ENCODE assay signal across 27 cellular contexts in the genomic region with DNA sequence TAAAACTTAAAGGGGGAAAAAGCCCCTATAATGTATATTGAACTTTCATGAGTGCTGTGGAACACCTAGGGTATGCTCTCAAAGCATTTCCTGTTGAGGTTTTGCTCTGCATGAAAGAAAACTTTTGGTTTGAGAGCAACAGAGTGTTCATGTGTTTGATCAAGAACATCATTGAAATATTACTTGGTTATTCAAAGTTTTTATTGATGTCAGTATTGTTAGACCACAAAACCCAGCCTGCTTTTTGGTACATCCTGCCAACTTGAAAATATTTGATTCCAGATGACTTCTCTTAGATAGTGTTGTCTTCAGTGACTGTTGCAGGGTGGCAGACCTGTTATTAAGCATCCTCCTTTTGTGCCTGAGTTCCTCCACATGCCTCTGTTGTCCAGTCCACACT.
A peak's percentile ranks its signal among the peaks of the same experiment; 100 is the strongest.
DNase-seq lines count a peak whose midpoint lies in the region; ATAC-seq and TF ChIP-seq lines count a peak whose summit lies in the region.
"Had no signal": no experiment of that assay in that cellular context is flagged by ENCODE, and none has a peak within 500 bp of the region (broad histone marks: within the 10 kb centered on the region; RNA-seq: fewer than 3 reads in every experiment).

No MANE protein-coding gene starts in this region.

- no peak overlapping the region for H3K4me3 Mint-ChIP-seq in activated naive CD8-positive, alpha-beta T cell treated with anti-CD3 and anti-CD28 coated beads for 36 hours
- H3K4me3 Mint-ChIP-seq: HFFc6, memory B cell had no signal

- H3F3A ChIP-seq in Loucy (ENCODE audit: low read depth): no peaks in the 10 kb centered on the region; the same call in 1 of the 2 replicates

- H3K27ac Mint-ChIP-seq in activated naive CD8-positive, alpha-beta T cell treated with anti-CD3 and anti-CD28 coated beads for 36 hours: peak overlapping the region; percentile 73
- H3K27ac Mint-ChIP-seq: HFFc6, memory B cell had no signal

- H3K4me3 ChIP-seq in Loucy (ENCODE audit: low read length, poor library complexity, severe bottlenecking) (no peak overlapping the region), neuronal stem cell (ENCODE audit: low read length in 2 of 2) (no peak overlapping the region), OCI-LY7 (ENCODE audit: low read depth, low read length, poor library complexity, severe bottlenecking) (no peak overlapping the region)
- H3K4me3 ChIP-seq: A549, breast epithelium, GM23248, heart right ventricle, right atrium auricular region, upper lobe of left lung had no signal

- H2AK5ac ChIP-seq in neuronal stem cell (ENCODE audit: low read depth, low read length): no peak overlapping the region

- H2BK5ac ChIP-seq in neuronal stem cell (ENCODE audit: low read length): no peak overlapping the region

- H3K36me3 ChIP-seq in Loucy (ENCODE audit: insufficient read depth, low read length): peaks cover 13% of the 10 kb centered on the region; the same call in 1 of the 2 replicates
- H3K36me3 ChIP-seq in neuronal stem cell (replicated peaks in 1 of 2; ENCODE audit: control insufficient read depth in 2 of 2, insufficient read depth in 2 of 2, low read length in 2 of 2): peaks cover 9 to 87% of the 10 kb centered on the region in 2 donors
- H3K36me3 ChIP-seq in OCI-LY7 (ENCODE audit: insufficient read depth, low read length): 0 out of 2 replicates have a peak, but pooled peaks cover 4% of the 10 kb centered on the region
- H3K36me3 ChIP-seq: BE2C, breast epithelium had no signal

- H3K4ac ChIP-seq in neuronal stem cell (ENCODE audit: low read length): no peak overlapping the region

- H4K8ac ChIP-seq in neuronal stem cell (ENCODE audit: low read depth, low read length): no peak overlapping the region

- CTCF ChIA-PET in OCI-LY7 (lab: Charles Lee; ENCODE audit: unreplicated experiment): no interaction called here

- no peak for ATAC-seq in GM19463 (IDR thresholded peaks at IDR 0.05; ENCODE audit: unreplicated experiment)
- ATAC-seq: A549, heart right ventricle, left colon had no signal

- BruUV-seq in OCI-LY7 (replicated peaks; lab: Mats Ljungman, UMichigan): no TSS peak

- H2BK120ac ChIP-seq in neuronal stem cell (ENCODE audit: low read depth, low read length): no peak overlapping the region

- H3K36me3 Mint-ChIP-seq in activated naive CD8-positive, alpha-beta T cell treated with anti-CD3 and anti-CD28 coated beads for 36 hours: peaks cover 14% of the 10 kb centered on the region

- intact Hi-C loops in OCI-LY7 (cut with micrococcal nuclease; ENCODE audit: unreplicated experiment): loop anchor here (5.0 kb wide), 1 partner anchor 37 kb away; no protein-coding TSS in a partner anchor

- H3K9me3 ChIP-seq in Loucy (ENCODE audit: insufficient read depth, low read depth, low read length) (no peaks in the 10 kb centered on the region), neuronal stem cell (replicated peaks in 1 of 2; ENCODE audit: control insufficient read depth in 2 of 2, insufficient read depth in 1 of 2, low read depth in 1 of 2, low read length in 2 of 2) (no peaks in the 10 kb centered on the region), OCI-LY7 (ENCODE audit: low read length) (no peaks in the 10 kb centered on the region)
- H3K9me3 ChIP-seq: A549, BE2C, breast epithelium, heart right ventricle, right atrium auricular region, upper lobe of left lung had no signal

- H2AFZ ChIP-seq in Loucy (ENCODE audit: low read length): no peak overlapping the region
- no peak overlapping the region for H2AFZ ChIP-seq in neuronal stem cell (ENCODE audit: low read length)
- H2AFZ ChIP-seq in OCI-LY7 (ENCODE audit: low read length): no peak overlapping the region
- H2AFZ ChIP-seq: GM23248 had no signal

- no peak overlapping the region for H2BK15ac ChIP-seq in neuronal stem cell (ENCODE audit: low read length)

- H3K79me2 ChIP-seq in Loucy (ENCODE audit: insufficient read depth, low read length) (no peaks in the 10 kb centered on the region), OCI-LY7 (ENCODE audit: insufficient read depth, low read depth, low read length) (no peaks in the 10 kb centered on the region)

- H3K9me2 ChIP-seq in Loucy (replicated peaks; ENCODE audit: low read depth, low read length): no peaks in the 10 kb centered on the region
- H3K9me2 ChIP-seq in OCI-LY7 (ENCODE audit: insufficient read depth, low read length): no peaks in the 10 kb centered on the region

- peak; percentile 4 for DNase-seq in activated CD8-positive, alpha-beta memory T cell treated with anti-CD3 and anti-CD28 coated beads, Interleukin-2, amount 50 U/mL, for 1 hour (ENCODE audit: extremely low read depth)
- no peak for DNase-seq in activated CD8-positive, alpha-beta memory T cell treated with anti-CD3 and anti-CD28 coated beads, Interleukin-2, amount 50 U/mL, for 4 hours
- DNase-seq in activated naive CD8-positive, alpha-beta T cell treated with anti-CD3 and anti-CD28 coated beads for 36 hours: no peak
- DNase-seq in neuronal stem cell (ENCODE audit: low spot score) (no peak), OCI-LY7 (ENCODE audit: low spot score) (no peak), cerebellar nuclear complex (lab: John Stamatoyannopoulos, UW) (no peak)
- DNase-seq: activated CD4-positive, alpha-beta T cell treated with anti-CD3 and anti-CD28 coated beads for 4 hours; activated T-cell treated with anti-CD3 and anti-CD28 coated beads, Interleukin-2, amount 50 U/mL, for 48 hours; BE2C; EL; GM23248; heart right ventricle; HFFc6; left colon; NCI-H1694; NCI-H748 treated with DMSO at 0.1 percent for 48 hours; OCI-M1; Right ventricle myocardium superior; stimulated activated CD4-positive, alpha-beta T cell treated with anti-CD3 and anti-CD28 coated beads, Interleukin-4, amount 100 ng/mL, for 24 hours had no signal

- no peak overlapping the region for H4K91ac ChIP-seq in neuronal stem cell (ENCODE audit: low read depth, low read length, poor library complexity)

- H3K9ac ChIP-seq in Loucy (ENCODE audit: low read depth, low read length, poor library complexity, severe bottlenecking) (no peak overlapping the region), neuronal stem cell (ENCODE audit: low read depth, low read length, poor library complexity) (peak overlapping the region; percentile 53)
- H3K9ac ChIP-seq: GM23248, KMS-11 had no signal

- TF ChIP-seq CTCF in Loucy (conservative IDR thresholded peaks at IDR 0.05; ENCODE audit: low read length) (no peak), OCI-LY7 (conservative IDR thresholded peaks at IDR 0.05; ENCODE audit: low read length) (no peak)

- H3K23ac ChIP-seq in neuronal stem cell (ENCODE audit: low read depth, low read length, poor library complexity): no peak overlapping the region

- peak overlapping the region; percentile 48 for H3K4me2 ChIP-seq in Loucy (ENCODE audit: low read depth, low read length, poor library complexity, severe bottlenecking)
- H3K4me2 ChIP-seq in neuronal stem cell (ENCODE audit: insufficient read depth, low read length, poor library complexity, severe bottlenecking): no peak overlapping the region
- H3K4me2 ChIP-seq in OCI-LY7 (ENCODE audit: low read length): no peak overlapping the region
- H3K4me2 ChIP-seq: A549, KMS-11 had no signal

- H3K27me3 ChIP-seq in Loucy (ENCODE audit: insufficient read depth, low read length, poor library complexity, severe bottlenecking) (no peaks in the 10 kb centered on the region), neuronal stem cell (ENCODE audit: control insufficient read depth in 3 of 3, insufficient read depth in 3 of 3, low read depth in 1 of 3, low read length in 3 of 3) (no peaks in the 10 kb centered on the region)
- H3K27me3 ChIP-seq: BE2C, breast epithelium, heart right ventricle, right atrium auricular region, upper lobe of left lung had no signal

- no peak overlapping the region for H2BK12ac ChIP-seq in neuronal stem cell (ENCODE audit: low read length)

- H4K20me1 ChIP-seq in Loucy (ENCODE audit: insufficient read depth, low read length, poor library complexity, severe bottlenecking): no peaks in the 10 kb centered on the region
- no peaks in the 10 kb centered on the region for H4K20me1 ChIP-seq in OCI-LY7 (ENCODE audit: insufficient read depth, low read length)

- peaks cover 1% of the 10 kb centered on the region for H3K9me3 Mint-ChIP-seq in activated naive CD8-positive, alpha-beta T cell treated with anti-CD3 and anti-CD28 coated beads for 36 hours
- H3K9me3 Mint-ChIP-seq: HFFc6, memory B cell had no signal

- POLR2A ChIA-PET in OCI-LY7 (lab: Charles Lee): no interaction called here

- no peak overlapping the region for H3K18ac ChIP-seq in neuronal stem cell (ENCODE audit: low read length)

- no peak overlapping the region for H3K14ac ChIP-seq in neuronal stem cell (ENCODE audit: low read length)

- peaks cover 42% of the 10 kb centered on the region for H3K4me1 Mint-ChIP-seq in activated naive CD8-positive, alpha-beta T cell treated with anti-CD3 and anti-CD28 coated beads for 36 hours

- H3K27me3 Mint-ChIP-seq in activated naive CD8-positive, alpha-beta T cell treated with anti-CD3 and anti-CD28 coated beads for 36 hours: no peaks in the 10 kb centered on the region
- H3K27me3 Mint-ChIP-seq: memory B cell had no signal

- H3K4me1 ChIP-seq in Loucy (ENCODE audit: insufficient read depth, low read length, poor library complexity, severe bottlenecking) (peaks cover 9% of the 10 kb centered on the region), neuronal stem cell (ENCODE audit: control insufficient read depth in 2 of 2, insufficient read depth in 1 of 2, low read depth in 1 of 2, low read length in 2 of 2) (peaks cover 0 to 4% of the 10 kb centered on the region in 2 donors), OCI-LY7 (ENCODE audit: insufficient read depth, low read length, poor library complexity, severe bottlenecking) (peaks cover 5% of the 10 kb centered on the region)
- H3K4me1 ChIP-seq: BE2C, breast epithelium, right atrium auricular region had no signal

- H3K27ac ChIP-seq in neuronal stem cell (replicated peaks; ENCODE audit: low read length) (no peak overlapping the region), OCI-LY7 (ENCODE audit: low read depth, low read length, poor library complexity, severe bottlenecking) (no peak overlapping the region)
- H3K27ac ChIP-seq: A549, breast epithelium, GM23248, KMS-11, right atrium auricular region, upper lobe of left lung had no signal

- peaks cover 2% of the 10 kb centered on the region for H3K79me1 ChIP-seq in neuronal stem cell (ENCODE audit: low read depth, low read length)
